In the genomic region with DNA sequence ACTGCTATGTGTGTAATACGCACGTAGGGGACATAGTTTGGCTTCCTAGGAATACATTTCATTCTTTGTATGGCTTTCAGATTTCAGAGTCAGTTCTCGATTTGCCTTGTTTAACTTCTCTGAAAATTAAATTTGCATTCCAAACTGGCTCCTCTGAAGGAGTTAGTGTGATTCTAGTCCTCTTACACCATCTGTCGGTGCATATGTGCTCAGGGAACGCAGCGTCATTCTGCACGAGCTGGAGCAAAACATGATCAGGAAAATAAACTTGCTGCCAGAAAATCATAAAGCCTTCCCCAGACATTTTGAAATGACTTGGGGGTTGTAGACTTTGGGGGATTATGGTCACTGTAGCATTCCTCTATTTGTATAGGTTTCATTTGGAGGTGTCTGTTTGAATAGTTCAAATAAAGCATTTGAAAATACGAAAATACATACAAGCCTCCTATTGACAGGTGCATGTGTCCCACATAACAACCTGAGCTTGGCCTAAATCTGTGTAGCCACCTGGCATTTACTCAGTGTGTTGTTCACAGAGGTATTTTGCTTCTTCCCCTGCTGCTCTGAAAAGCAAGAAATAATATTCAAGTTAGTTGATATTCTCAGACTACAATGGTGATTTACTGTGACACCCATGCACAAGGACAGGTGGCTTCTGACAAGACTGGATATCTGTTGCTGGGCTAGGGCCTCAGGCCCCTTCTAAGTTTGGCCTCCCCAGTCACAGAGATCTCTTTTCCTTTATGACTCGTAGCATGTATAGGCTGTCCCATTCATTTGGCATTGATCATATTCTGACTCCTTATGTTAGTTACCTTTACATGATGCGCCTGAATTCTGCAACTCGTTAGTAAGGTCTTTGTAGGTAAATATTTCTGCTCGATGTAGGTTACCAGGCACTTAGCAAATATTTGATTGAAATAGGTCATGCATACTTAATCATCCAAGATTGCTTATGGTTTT, we compare ENCODE assay signal across 9 cellular contexts.
DNase-seq lines count a peak whose midpoint lies in the region; ATAC-seq and TF ChIP-seq lines count a peak whose summit lies in the region.
"Had no signal": no experiment of that assay in that cellular context is flagged by ENCODE, and none has a peak within 500 bp of the region (broad histone marks: within the 10 kb centered on the region; RNA-seq: fewer than 3 reads in every experiment).

No MANE protein-coding gene starts in this region.

- peak overlapping the region; percentile 58 for H3K27ac Mint-ChIP-seq in activated naive CD4-positive, alpha-beta T cell treated with anti-CD3 and anti-CD28 coated beads, Interleukin-2, amount 10 ng/mL, durations not matched to agents 7 days and 5 days
- peak overlapping the region; percentile 92 for H3K27ac Mint-ChIP-seq in T-helper 17 cell
- H3K27ac Mint-ChIP-seq: activated T-helper 2 cell treated with anti-CD3 and anti-CD28 coated beads, Interferon-gamma antibody, Interleukin-2, Interleukin-4, amounts not matched to agents 10 μg/mL and 5 μg/mL and 100 μg/mL, durations not matched to agents 14 hours and 24 hours and 36 hours had no signal

- peaks cover 30% of the 10 kb centered on the region for H3K4me1 Mint-ChIP-seq in activated naive CD4-positive, alpha-beta T cell treated with anti-CD3 and anti-CD28 coated beads, Interleukin-2, amount 10 ng/mL, durations not matched to agents 7 days and 5 days
- H3K4me1 Mint-ChIP-seq in T-helper 17 cell: peaks cover 22% of the 10 kb centered on the region

- peaks cover 0 to 9% of the 10 kb centered on the region in 2 donors for H3K4me1 ChIP-seq in thoracic aorta (ENCODE audit: control insufficient read depth in 1 of 2, low read depth in 2 of 2)

- H3K27me3 Mint-ChIP-seq in activated naive CD4-positive, alpha-beta T cell treated with anti-CD3 and anti-CD28 coated beads, Interleukin-2, amount 10 ng/mL, durations not matched to agents 7 days and 5 days: no peaks in the 10 kb centered on the region
- no peaks in the 10 kb centered on the region for H3K27me3 Mint-ChIP-seq in T-helper 17 cell

- peak; percentile 65 for TF ChIP-seq CTCF in thoracic aorta (IDR thresholded peaks at IDR 0.05)

- no peak overlapping the region for H3K4me3 ChIP-seq in thoracic aorta

- H3K27ac ChIP-seq in thoracic aorta: no peak overlapping the region

- H3K9me3 Mint-ChIP-seq in activated naive CD4-positive, alpha-beta T cell treated with anti-CD3 and anti-CD28 coated beads, Interleukin-2, amount 10 ng/mL, durations not matched to agents 7 days and 5 days: peaks cover 5% of the 10 kb centered on the region

- CTCF ChIA-PET in activated naive CD4-positive, alpha-beta T cell treated with anti-CD3 and anti-CD28 coated beads, Interleukin-2, amount 10 ng/mL, durations not matched to agents 7 days and 5 days (lab: Charles Lee): interaction anchor here (1.3 kb wide), 1 partner anchor 82 kb away, joined by 3 read pairs; a partner anchor contains a TSS

- no peak for DNase-seq in activated naive CD4-positive, alpha-beta T cell treated with anti-CD3 and anti-CD28 coated beads, Interleukin-2, amount 10 ng/mL, durations not matched to agents 7 days and 5 days
- DNase-seq in activated naive CD4-positive, alpha-beta T cell (lab: John Stamatoyannopoulos, UW): no peak
- DNase-seq in T-helper 17 cell: no peak
- DNase-seq in globus pallidus (ENCODE audit: low spot score): peak; percentile 70
- DNase-seq in thoracic aorta (ENCODE audit: low spot score): no peak
- no peak for DNase-seq in OCI-M2 (lab: John Stamatoyannopoulos, UW; ENCODE audit: unreplicated experiment)
- no peak for DNase-seq in left colon

- H3K9me3 ChIP-seq in T-helper 17 cell (ENCODE audit: control insufficient read depth, low read length, poor library complexity, severe bottlenecking) (peaks cover 2% of the 10 kb centered on the region), thoracic aorta (peaks cover 7% of the 10 kb centered on the region)

- intact Hi-C loops in left colon (cut with DNase I, micrococcal nuclease): no loop called here

- H3K36me3 Mint-ChIP-seq in activated naive CD4-positive, alpha-beta T cell treated with anti-CD3 and anti-CD28 coated beads, Interleukin-2, amount 10 ng/mL, durations not matched to agents 7 days and 5 days: peaks cover 80% of the 10 kb centered on the region
- peaks cover 15% of the 10 kb centered on the region for H3K36me3 Mint-ChIP-seq in T-helper 17 cell (ENCODE audit: low read depth)

- no peak for ATAC-seq in T-helper 17 cell
- no peak for ATAC-seq in thoracic aorta (ENCODE audit: insufficient number of reproducible peaks, low FRiP score, low read depth)
- no peak for ATAC-seq in HG03571 (IDR thresholded peaks at IDR 0.05; ENCODE audit: unreplicated experiment)
- no peak for ATAC-seq in left colon

- H3K27me3 ChIP-seq in thoracic aorta (replicated peaks; ENCODE audit: insufficient read depth): no peaks in the 10 kb centered on the region

- no peaks in the 10 kb centered on the region for H3K36me3 ChIP-seq in thoracic aorta

- no peak overlapping the region for H3K4me3 Mint-ChIP-seq in activated naive CD4-positive, alpha-beta T cell treated with anti-CD3 and anti-CD28 coated beads, Interleukin-2, amount 10 ng/mL, durations not matched to agents 7 days and 5 days
- H3K4me3 Mint-ChIP-seq in T-helper 17 cell: no peak overlapping the region
